In genomic region chr13:74204606-74205312, GRCh38 we compare ENCODE assay signal across 19 cellular contexts.
DNase-seq lines count a peak whose midpoint lies in the region; ATAC-seq, FAIRE-seq and TF ChIP-seq lines count a peak whose summit lies in the region.
"Had no signal": no experiment of that assay in that cellular context is flagged by ENCODE, and none has a peak within 500 bp of the region (broad histone marks: within the 10 kb centered on the region; RNA-seq: fewer than 3 reads in every experiment).

No MANE protein-coding gene starts in this region.

- H3K4me1 ChIP-seq in GM23248 (ENCODE audit: insufficient read depth) (peaks cover 64% of the 10 kb centered on the region), astrocyte (ENCODE audit: insufficient read depth, low read length) (peaks cover 25% of the 10 kb centered on the region), mesenchymal stem cell (ENCODE audit: control insufficient read depth, insufficient read depth, low read depth, low read length) (no peaks in the 10 kb centered on the region), right atrium auricular region (no peaks in the 10 kb centered on the region)

- H3K4me2 ChIP-seq in GM23248 (ENCODE audit: unreplicated experiment) (no peak overlapping the region), astrocyte (ENCODE audit: low read length) (peak overlapping the region; percentile 47), mesenchymal stem cell (ENCODE audit: low read length, poor library complexity, severe bottlenecking) (no peak overlapping the region)

- in situ Hi-C loops in GM23248 (cut with MboI) = no loop called here

- TF ChIP-seq CTCF in astrocyte (IDR thresholded peaks at IDR 0.05; ENCODE audit: insufficient read depth, low read depth, low read length) (no peak), right atrium auricular region (IDR thresholded peaks at IDR 0.05) (no peak)

- DNase-seq in GM23248 (peak; percentile 50), astrocyte (ENCODE audit: low read depth) (peak; percentile 83), mesenchymal stem cell (no peak), stromal cell of bone marrow (ENCODE audit: low read depth) (peak; percentile 43), right atrium auricular region (ENCODE audit: low spot score) (no peak), NCI-H146 (lab: John Stamatoyannopoulos, UW) (no peak)
- DNase-seq: ACHN; CD4-positive, CD25-positive, alpha-beta regulatory T cell; HCEC 1CT; Kasumi-1; NCI-H1105 treated with DMSO at 0.1 percent for 48 hours; NCI-H1930; NCI-H446 treated with DMSO at 0.1 percent for 48 hours; NK-92 treated with Interleukin-12 subunit alpha and Interleukin-12 subunit beta, amount 100 ng/mL, for 24 hours; OCI-M1; RPMI8226 had no signal

- no peak overlapping the region for H3K4me3 Mint-ChIP-seq in astrocyte (ENCODE audit: unreplicated experiment)
- H3K4me3 Mint-ChIP-seq: B cell; CD4-positive, CD25-positive, alpha-beta regulatory T cell; IgD-negative memory B cell had no signal

- H3K14ac ChIP-seq in mesenchymal stem cell (ENCODE audit: low read length in 2 of 2) = no peak overlapping the region

- H3K9me3 ChIP-seq in GM23248 (ENCODE audit: low read depth) (no peaks in the 10 kb centered on the region), astrocyte (ENCODE audit: insufficient read depth, low read depth, low read length) (peaks cover 3% of the 10 kb centered on the region), mesenchymal stem cell (ENCODE audit: control insufficient read depth, low read length) (peaks cover 9% of the 10 kb centered on the region), right atrium auricular region (no peaks in the 10 kb centered on the region)

- 82 to 88% methylated on average over 6 of the region's 6 CpGs for WGBS in GM23248 (ENCODE audit: low coverage in 1 of 2, low lambda C conversion rate in 2 of 2, missing lambda C conversion rate in 2 of 2), 2 experiments
- 92% methylated on average over 2 of the region's 6 CpGs for WGBS in mesenchymal stem cell

- H3F3A ChIP-seq in GM23248 (ENCODE audit: insufficient read depth) = peaks cover 38% of the 10 kb centered on the region

- peaks cover 40% of the 10 kb centered on the region for H3K4me1 Mint-ChIP-seq in astrocyte (ENCODE audit: low read depth, unreplicated experiment)
- H3K4me1 Mint-ChIP-seq: B cell; CD4-positive, CD25-positive, alpha-beta regulatory T cell; IgD-negative memory B cell had no signal

- no peak overlapping the region for H2BK120ac ChIP-seq in mesenchymal stem cell (ENCODE audit: low read depth, low read length)

- H3K27me3 Mint-ChIP-seq in astrocyte (ENCODE audit: low read depth, unreplicated experiment) = no peaks in the 10 kb centered on the region

- H3K27me3 ChIP-seq in GM23248 (replicated peaks; ENCODE audit: insufficient read depth) = no peaks in the 10 kb centered on the region
- H3K27me3 ChIP-seq in astrocyte (ENCODE audit: insufficient read depth, low read length) = no peaks in the 10 kb centered on the region
- no peaks in the 10 kb centered on the region for H3K27me3 ChIP-seq in mesenchymal stem cell (ENCODE audit: control insufficient read depth in 1 of 2, insufficient read depth in 1 of 2, low read length in 2 of 2)
- no peaks in the 10 kb centered on the region for H3K27me3 ChIP-seq in right atrium auricular region

- no peak for ATAC-seq in HG03095 (IDR thresholded peaks at IDR 0.05; ENCODE audit: unreplicated experiment)

- H2BK15ac ChIP-seq in mesenchymal stem cell (ENCODE audit: low read depth, poor library complexity, severe bottlenecking) = no peak overlapping the region

- no peak overlapping the region for H4K91ac ChIP-seq in mesenchymal stem cell (ENCODE audit: low read length)

- peaks cover 9% of the 10 kb centered on the region for H3K9me2 ChIP-seq in GM23248 (ENCODE audit: insufficient read depth)

- H3K36me3 ChIP-seq in GM23248 (ENCODE audit: low read depth) (no peaks in the 10 kb centered on the region), astrocyte (ENCODE audit: insufficient read depth, low read length) (no peaks in the 10 kb centered on the region), mesenchymal stem cell (ENCODE audit: control insufficient read depth in 1 of 2, insufficient read depth in 2 of 2, low read depth in 1 of 2, low read length in 2 of 2) (no peaks in the 10 kb centered on the region), right atrium auricular region (no peaks in the 10 kb centered on the region)

- H3K36me3 Mint-ChIP-seq in astrocyte (ENCODE audit: low read depth, unreplicated experiment) = no peaks in the 10 kb centered on the region
- H3K36me3 Mint-ChIP-seq: IgD-negative memory B cell had no signal

- H3K79me1 ChIP-seq in mesenchymal stem cell (replicated peaks; ENCODE audit: low read length, poor library complexity, severe bottlenecking) = no peaks in the 10 kb centered on the region

- H4K8ac ChIP-seq in mesenchymal stem cell (ENCODE audit: low read length) = no peak overlapping the region

- no peak overlapping the region for H2AFZ ChIP-seq in GM23248
- H2AFZ ChIP-seq in astrocyte (ENCODE audit: low read depth, low read length) = no peak overlapping the region
- no peak overlapping the region for H2AFZ ChIP-seq in mesenchymal stem cell (ENCODE audit: low read depth, low read length)

- FAIRE-seq in astrocyte (lab: Jason Lieb, UNC) = no peak

- H2BK12ac ChIP-seq in mesenchymal stem cell (ENCODE audit: low read length in 2 of 2) = no peak overlapping the region

- no peaks in the 10 kb centered on the region for H3K79me2 ChIP-seq in GM23248 (ENCODE audit: insufficient read depth)
- H3K79me2 ChIP-seq in astrocyte (ENCODE audit: insufficient read depth, low read length) = no peaks in the 10 kb centered on the region

- H3K23ac ChIP-seq in mesenchymal stem cell (ENCODE audit: low read length in 2 of 2) = no peak overlapping the region

- H2BK5ac ChIP-seq in mesenchymal stem cell (ENCODE audit: low read depth, low read length, poor library complexity, severe bottlenecking) = no peak overlapping the region

- no peak overlapping the region for H3K18ac ChIP-seq in mesenchymal stem cell (ENCODE audit: low read depth in 1 of 2, low read length in 2 of 2)

- H3K9ac ChIP-seq in GM23248 = no peak overlapping the region
- H3K9ac ChIP-seq in astrocyte (ENCODE audit: low read length) = peak overlapping the region; percentile 53
- no peak overlapping the region for H3K9ac ChIP-seq in mesenchymal stem cell (ENCODE audit: low read length)

- peak overlapping the region; percentile 95 for H3K27ac Mint-ChIP-seq in astrocyte (ENCODE audit: unreplicated experiment)
- H3K27ac Mint-ChIP-seq: B cell; CD4-positive, CD25-positive, alpha-beta regulatory T cell; IgD-negative memory B cell had no signal

- H3K4me3 ChIP-seq in GM23248 = no peak overlapping the region
- H3K4me3 ChIP-seq in astrocyte (ENCODE audit: insufficient read depth, low read depth, low read length) = no peak overlapping the region
- no peak overlapping the region for H3K4me3 ChIP-seq in mesenchymal stem cell (ENCODE audit: insufficient read depth in 1 of 2, low read depth in 1 of 2, low read length in 2 of 2)
- no peak overlapping the region for H3K4me3 ChIP-seq in right atrium auricular region

- no peaks in the 10 kb centered on the region for H4K20me1 ChIP-seq in GM23248 (ENCODE audit: insufficient read depth)
- H4K20me1 ChIP-seq in astrocyte (ENCODE audit: insufficient read depth, low read length) = no peaks in the 10 kb centered on the region

- H3K9me3 Mint-ChIP-seq in astrocyte (ENCODE audit: unreplicated experiment) = no peaks in the 10 kb centered on the region

- no peak overlapping the region for H2AK5ac ChIP-seq in mesenchymal stem cell (ENCODE audit: low read length, severe bottlenecking)

- H3K4ac ChIP-seq in mesenchymal stem cell (ENCODE audit: low read depth in 1 of 2, low read length in 2 of 2) = no peak overlapping the region

- H3K27ac ChIP-seq in GM23248 = peak overlapping the region; percentile 56
- H3K27ac ChIP-seq in astrocyte (ENCODE audit: low read depth, low read length) = peak overlapping the region; percentile 81
- H3K27ac ChIP-seq in mesenchymal stem cell (ENCODE audit: low read length, poor library complexity, severe bottlenecking) = peak overlapping the region; percentile 90
- no peak overlapping the region for H3K27ac ChIP-seq in right atrium auricular region

Comparison
In these comparisons a context has a peak if more than half of its experiments do, and no peak if none do; other contexts are left out.
1. DNase-seq: peak in GM23248 (single experiment), astrocyte (single experiment) and stromal cell of bone marrow (single experiment); none in mesenchymal stem cell (single experiment), right atrium auricular region (single experiment) and NCI-H146 (single experiment).
2. H3K27ac ChIP-seq: peak in GM23248 (single experiment), astrocyte (single experiment) and mesenchymal stem cell (single experiment); none in right atrium auricular region (0 of 2).